ENCODE assay signal across 1 cellular context in genomic region chr2:224485081-224486014, GRCh38.
TF ChIP-seq lines count a peak whose summit lies in the region.

No MANE protein-coding gene starts in this region.

TF ChIP-seq in GM23338, 12 proteins besides CTCF, POLR2A, EP300 and RAD21:
- peak; percentile 56; the same call in 1 of the 2 replicates for TF ChIP-seq ZNF462 (CRISPR knock-in tag; IDR thresholded peaks at IDR 0.05)
TF ChIP-seq in GM23338: peak in this region for 1; not testable (repeated sequence) for 11.
